In the genomic region with DNA sequence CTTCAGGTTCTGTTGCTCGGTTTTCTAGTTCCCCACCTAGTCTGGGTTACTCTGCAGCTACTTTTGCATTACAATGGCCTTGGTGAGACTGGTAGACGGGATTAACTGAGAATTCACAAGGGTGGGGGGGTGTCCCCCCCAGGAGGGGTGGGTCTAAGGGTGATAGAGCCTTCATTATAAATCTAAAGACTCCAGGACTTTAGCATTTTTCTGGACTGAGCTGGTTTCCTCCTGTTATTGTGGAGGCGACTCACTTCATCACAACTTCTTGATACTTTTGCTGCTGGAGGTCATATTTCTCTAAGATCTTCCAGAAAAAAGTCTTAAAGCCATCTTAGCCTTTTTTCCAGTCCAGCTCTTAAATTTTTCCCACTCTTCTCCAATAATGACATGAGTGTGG, we compare ENCODE assay signal across 10 cellular contexts. TPM values are rescaled to one million over a fixed set of nuclear protein-coding genes. Genes with fewer than 3 reads are reported as not detected.
A peak's percentile ranks its signal among the peaks of the same experiment; 100 is the strongest.
DNase-seq lines count a peak whose midpoint lies in the region; FAIRE-seq and TF ChIP-seq lines count a peak whose summit lies in the region.
"Not testable (repeated sequence)": the region's sequence is repeated elsewhere in the genome, so short reads cannot be mapped to it uniquely, and the experiment has no call there.
"Had no signal": no experiment of that assay in that cellular context is flagged by ENCODE, and none has a peak within 500 bp of the region (broad histone marks: within the 10 kb centered on the region; RNA-seq: fewer than 3 reads in every experiment).

No MANE protein-coding gene starts in this region.

- peak overlapping the region; percentile 30 for H3K56ac ChIP-seq in mesendoderm (ENCODE audit: low read length)

- not testable (repeated sequence) for H3K79me2 ChIP-seq in GM23248 (ENCODE audit: insufficient read depth); astrocyte (ENCODE audit: insufficient read depth, low read length); endothelial cell of umbilical vein (ENCODE audit: control insufficient read depth, insufficient read depth, low read length); mesendoderm (ENCODE audit: control insufficient read depth, insufficient read depth, low read length)

- not testable (repeated sequence) for H2BK15ac ChIP-seq in mesendoderm (replicated peaks; ENCODE audit: low read depth)

- 0 out of 2 replicates have a peak overlapping the region, but pooled peaks have one; percentile 39 for H2AFZ ChIP-seq in GM23248
- not testable (repeated sequence) for H2AFZ ChIP-seq in astrocyte (ENCODE audit: low read depth, low read length); endothelial cell of umbilical vein (ENCODE audit: low read depth, low read length)

- H3K27ac Mint-ChIP-seq in HFFc6 (peak overlapping the region; percentile 42), astrocyte (ENCODE audit: unreplicated experiment) (peak overlapping the region; percentile 73)

- peak overlapping the region; percentile 64 for H3K18ac ChIP-seq in mesendoderm (ENCODE audit: low read length)

- peak overlapping the region; percentile 98 for H2AK5ac ChIP-seq in mesendoderm (ENCODE audit: low read length)

- TF ChIP-seq CTCF in HFFc6 (IDR thresholded peaks at IDR 0.05); astrocyte (IDR thresholded peaks at IDR 0.05; ENCODE audit: insufficient read depth, low read depth, low read length); endothelial cell of umbilical vein (IDR thresholded peaks at IDR 0.05; ENCODE audit: extremely low read depth in 1 of 2, insufficient read depth in 1 of 2, low read depth in 1 of 2, low read length in 2 of 2): not testable (repeated sequence)

- H2BK5ac ChIP-seq in mesendoderm (ENCODE audit: low read length) = peak overlapping the region; percentile 47

- H3K9me2 ChIP-seq in GM23248 (ENCODE audit: insufficient read depth) = not testable (repeated sequence)

- not testable (repeated sequence) for H3K36me3 ChIP-seq in BLaER1 treated with 17β-estradiol and CSF1 and Interleukin-3, amounts not matched to agents 10 nM and 100 nM; GM23248 (ENCODE audit: low read depth); astrocyte (ENCODE audit: insufficient read depth, low read length); endothelial cell of umbilical vein (ENCODE audit: control insufficient read depth in 2 of 2, extremely low read depth in 1 of 2, insufficient read depth in 2 of 2, low read length in 2 of 2); mesendoderm (ENCODE audit: control insufficient read depth, insufficient read depth, low read length)

- H3K27me3 ChIP-seq in BLaER1 treated with 17β-estradiol and CSF1 and Interleukin-3, amounts not matched to agents 10 nM and 100 nM; GM23248 (replicated peaks; ENCODE audit: insufficient read depth); astrocyte (ENCODE audit: insufficient read depth, low read length); endothelial cell of umbilical vein (ENCODE audit: control insufficient read depth in 2 of 2, insufficient read depth in 2 of 2, low read length in 2 of 2); mesendoderm (ENCODE audit: insufficient read depth, low read length, poor library complexity): not testable (repeated sequence)

- H3K4me3 ChIP-seq in BLaER1 treated with 17β-estradiol and CSF1 and Interleukin-3, amounts not matched to agents 10 nM and 100 nM; GM23248; astrocyte (ENCODE audit: insufficient read depth, low read depth, low read length); endothelial cell of umbilical vein (replicated peaks in 1 of 3; ENCODE audit: insufficient read depth in 1 of 3, low read depth in 1 of 3, low read length in 3 of 3); mesendoderm (ENCODE audit: low read length): not testable (repeated sequence)

- POLR2A ChIA-PET in endothelial cell of umbilical vein (lab: Charles Lee) = not testable (repeated sequence)

- not testable (repeated sequence) for FAIRE-seq in astrocyte (lab: Jason Lieb, UNC)
- peak; percentile 12 for FAIRE-seq in endothelial cell of umbilical vein (lab: Jason Lieb, UNC)

- H4K5ac ChIP-seq in mesendoderm (ENCODE audit: low read length) = not testable (repeated sequence)

- not testable (repeated sequence) for H3K9ac ChIP-seq in BLaER1 treated with 17β-estradiol and CSF1 and Interleukin-3, amounts not matched to agents 10 nM and 100 nM; GM23248; astrocyte (ENCODE audit: low read length); endothelial cell of umbilical vein (replicated peaks; ENCODE audit: extremely low read depth, insufficient read depth, low read length); mesendoderm (ENCODE audit: low read length)

- H4K20me1 ChIP-seq in BLaER1 treated with 17β-estradiol and CSF1 and Interleukin-3, amounts not matched to agents 10 nM and 100 nM; GM23248 (ENCODE audit: insufficient read depth); astrocyte (ENCODE audit: insufficient read depth, low read length); endothelial cell of umbilical vein (replicated peaks; ENCODE audit: control insufficient read depth, extremely low read depth, insufficient read depth, low read length): not testable (repeated sequence)

- not testable (repeated sequence) for H3K4ac ChIP-seq in mesendoderm (ENCODE audit: low read depth, low read length)

- H3K4me1 ChIP-seq in BLaER1 treated with 17β-estradiol and CSF1 and Interleukin-3, amounts not matched to agents 10 nM and 100 nM = peaks cover 0 to 54% (median 30%) of the 10 kb centered on the region in 10 experiments; a peak in 16 of 20 replicates
- peaks cover 14% of the 10 kb centered on the region; the same call in 1 of the 2 replicates for H3K4me1 ChIP-seq in GM23248 (ENCODE audit: insufficient read depth)
- not testable (repeated sequence) for H3K4me1 ChIP-seq in astrocyte (ENCODE audit: insufficient read depth, low read length); endothelial cell of umbilical vein (ENCODE audit: control insufficient read depth, extremely low read depth, insufficient read depth, low read length); mesendoderm (ENCODE audit: control insufficient read depth, low read depth, low read length)

- H3K9me1 ChIP-seq in endothelial cell of umbilical vein (replicated peaks; ENCODE audit: control insufficient read depth, extremely low read depth, insufficient read depth, low read length) = not testable (repeated sequence)

- intact Hi-C loops in endothelial cell of umbilical vein (cut with micrococcal nuclease) = not testable (repeated sequence)

- H3K27ac ChIP-seq in BLaER1 treated with 17β-estradiol and CSF1 and Interleukin-3, amounts not matched to agents 10 nM and 100 nM = peak overlapping the region in 5 of 11 experiments; percentile 1 to 75 (median 13); a peak in 7 of 22 replicates
- H3K27ac ChIP-seq in GM23248; astrocyte (ENCODE audit: low read depth, low read length); endothelial cell of umbilical vein (ENCODE audit: insufficient read depth, low read depth, low read length): not testable (repeated sequence)
- H3K27ac ChIP-seq in mesendoderm (ENCODE audit: low read depth, low read length) = peak overlapping the region; percentile 55

- not testable (repeated sequence) for H3K9me3 Mint-ChIP-seq in HFFc6; astrocyte (ENCODE audit: unreplicated experiment)

- H2BK120ac ChIP-seq in mesendoderm (ENCODE audit: low read depth, low read length) = peak overlapping the region; percentile 51

- H3K4me3 Mint-ChIP-seq in HFFc6 (peak overlapping the region; percentile 36), astrocyte (ENCODE audit: unreplicated experiment) (peak overlapping the region; percentile 17)

- BruUV-seq in endothelial cell of umbilical vein (replicated peaks; lab: Mats Ljungman, UMichigan) = not testable (repeated sequence)

- DNase-seq in GM23248; HFFc6; astrocyte (ENCODE audit: low read depth); endothelial cell of umbilical vein (ENCODE audit: low read depth, low spot score); mesendoderm: not testable (repeated sequence)
- DNase-seq in LHCN-M2 (ENCODE audit: low read depth) = peak; percentile 7

- H3K79me1 ChIP-seq in mesendoderm (ENCODE audit: low read length) = not testable (repeated sequence)

- H3K9me3 ChIP-seq in BLaER1 treated with 17β-estradiol and CSF1 and Interleukin-3, amounts not matched to agents 10 nM and 100 nM (replicated peaks in 1 of 11); GM23248 (ENCODE audit: low read depth); astrocyte (ENCODE audit: insufficient read depth, low read depth, low read length); endothelial cell of umbilical vein (replicated peaks; ENCODE audit: control insufficient read depth, insufficient read depth, low read length): not testable (repeated sequence)

- not testable (repeated sequence) for TF ChIP-seq POLR2A in endothelial cell of umbilical vein (IDR thresholded peaks at IDR 0.05; ENCODE audit: low read depth, low read length)

- peaks cover 23% of the 10 kb centered on the region for H3K4me1 Mint-ChIP-seq in HFFc6 (ENCODE audit: low read depth)
- peaks cover 21% of the 10 kb centered on the region for H3K4me1 Mint-ChIP-seq in astrocyte (ENCODE audit: low read depth, unreplicated experiment)

- not testable (repeated sequence) for H3K27me3 Mint-ChIP-seq in HFFc6 (ENCODE audit: insufficient read depth); astrocyte (ENCODE audit: low read depth, unreplicated experiment)

- H3K36me3 Mint-ChIP-seq in HFFc6 (ENCODE audit: low read depth); astrocyte (ENCODE audit: low read depth, unreplicated experiment): not testable (repeated sequence)

- H4K8ac ChIP-seq in mesendoderm (ENCODE audit: low read depth, low read length) = not testable (repeated sequence)

- peak overlapping the region in 6 of 11 experiments; percentile 28 to 92 (median 80); a peak in 11 of 22 replicates for H3K4me2 ChIP-seq in BLaER1 treated with 17β-estradiol and CSF1 and Interleukin-3, amounts not matched to agents 10 nM and 100 nM
- not testable (repeated sequence) for H3K4me2 ChIP-seq in GM23248 (ENCODE audit: unreplicated experiment); astrocyte (ENCODE audit: low read length); endothelial cell of umbilical vein (ENCODE audit: insufficient read depth, low read length); mesendoderm (ENCODE audit: low read length)

- in situ Hi-C loops in GM23248 (cut with MboI) = not testable (repeated sequence)

- CTCF ChIA-PET in endothelial cell of umbilical vein (lab: Charles Lee) = interaction anchor here (1.1 kb wide), 1 partner anchor 60 kb away, joined by 3 read pairs; no protein-coding TSS in a partner anchor

- H3F3A ChIP-seq in GM23248 (ENCODE audit: insufficient read depth) = not testable (repeated sequence)

- dilution Hi-C loops in endothelial cell of umbilical vein (cut with MboI; ENCODE audit: extremely low pct_ligation_motif_present, low sequenced_read_pairs) = not testable (repeated sequence)

- H3K23ac ChIP-seq in mesendoderm (ENCODE audit: low read length) = not testable (repeated sequence)

- WGBS in GM23248 (ENCODE audit: low coverage in 1 of 2, low lambda C conversion rate in 2 of 2, missing lambda C conversion rate in 2 of 2), 2 experiments = 40 to 55% methylated on average over 2 to 3 of the region's 3 CpGs
- WGBS in mesendoderm (ENCODE audit: extremely low coverage, insufficient coverage, low lambda C conversion rate) = no CpG with 5 or more reads among the region's 3 CpGs

RNA-seq across cellular contexts. Expression of gene SLC2A14, which starts 19.5 kb away (rescaled TPM):
- not detected in 2 replicates for total RNA-seq in GM23248 (2014; rRNA removed; shearing (Covaris generic))
- not detected in 2 replicates for polyA plus RNA-seq in GM23248 (2016; fragmentation: Nextera tagmentation; extraction: Ambion mirVana)
- under 1 TPM in 1 of 6 experiments, not detected in 5; 0.07 TPM for total RNA-seq in HFFc6 (2021; fragmentation: NEBNext Ultra II Directional; extraction: Animal tissue kit (Norgen Biotek cat#: 25700))
- not detected in 2 replicates for total RNA-seq in LHCN-M2 (2014; rRNA removed)
- polyA plus RNA-seq in LHCN-M2 (2012) = not detected
- 2.3 and 2.8 TPM in 2 replicates for total RNA-seq in astrocyte
- 1.5 TPM in 1 of 2 replicates, not detected in the other for total RNA-seq in endothelial cell of umbilical vein
- polyA plus RNA-seq in endothelial cell of umbilical vein = not detected in 2 replicates
- not detected in 2 replicates for polyA plus RNA-seq in endothelial cell of umbilical vein (2011; cell fraction: cytosol; rRNA removed)
- not detected in 2 replicates for polyA plus RNA-seq in endothelial cell of umbilical vein (2011; cell fraction: nucleus; rRNA removed)
- polyA plus RNA-seq in endothelial cell of umbilical vein (2012) = 0.24 and 0.90 TPM in 2 replicates
- not detected in 2 replicates for polyA minus RNA-seq in endothelial cell of umbilical vein
- polyA minus RNA-seq in endothelial cell of umbilical vein (2011; cell fraction: cytosol; rRNA and poly(A)+ RNA removed) = not detected
- polyA minus RNA-seq in endothelial cell of umbilical vein (2011; cell fraction: nucleus; rRNA and poly(A)+ RNA removed) = not detected in 2 replicates
- 10.5 TPM for polyA plus RNA-seq in mesendoderm (2013, experiment 1 of 2)
- 9.8 TPM for polyA plus RNA-seq in mesendoderm (2013, experiment 2 of 2)
- total RNA-seq: HT1080 had no signal
- polyA plus RNA-seq: CD4-positive, alpha-beta memory T cell; IgD-negative memory B cell had no signal

RNA-seq across cellular contexts. Expression of gene SLC2A3, which starts 43.8 kb away (rescaled TPM):
- 72.5 and 73.7 TPM in 2 replicates for total RNA-seq in GM23248 (2014; rRNA removed; shearing (Covaris generic))
- 71.5 and 71.8 TPM in 2 replicates for polyA plus RNA-seq in GM23248 (2016; fragmentation: Nextera tagmentation; extraction: Ambion mirVana)
- 10 to 100 TPM; 37.0 to 50.5 (median 38.5) TPM for total RNA-seq in HFFc6 (2021; fragmentation: NEBNext Ultra II Directional; extraction: Animal tissue kit (Norgen Biotek cat#: 25700))
- 25.6 and 36.9 TPM in 2 replicates for total RNA-seq in LHCN-M2 (2014; rRNA removed)
- polyA plus RNA-seq in LHCN-M2 (2012) = 26.4 TPM
- 178 and 389 TPM in 2 replicates for total RNA-seq in astrocyte
- total RNA-seq in endothelial cell of umbilical vein = 13.9 and 25.7 TPM in 2 replicates
- polyA plus RNA-seq in endothelial cell of umbilical vein = 12.7 and 20.8 TPM in 2 replicates
- polyA plus RNA-seq in endothelial cell of umbilical vein (2011; cell fraction: cytosol; rRNA removed) = 8.9 and 9.9 TPM in 2 replicates
- 20.7 and 21.8 TPM in 2 replicates for polyA plus RNA-seq in endothelial cell of umbilical vein (2011; cell fraction: nucleus; rRNA removed)
- polyA plus RNA-seq in endothelial cell of umbilical vein (2012) = 33.5 and 53.0 TPM in 2 replicates
- polyA minus RNA-seq in endothelial cell of umbilical vein = 32.2 and 35.4 TPM in 2 replicates
- 22.0 TPM for polyA minus RNA-seq in endothelial cell of umbilical vein (2011; cell fraction: cytosol; rRNA and poly(A)+ RNA removed)
- 29.1 and 41.5 TPM in 2 replicates for polyA minus RNA-seq in endothelial cell of umbilical vein (2011; cell fraction: nucleus; rRNA and poly(A)+ RNA removed)
- polyA plus RNA-seq in mesendoderm (2013, experiment 1 of 2) = 1,217 TPM
- 1,204 TPM for polyA plus RNA-seq in mesendoderm (2013, experiment 2 of 2)
